ENCODE assay signal across 13 cellular contexts in genomic region chr7:73899731-73900142, GRCh38. TPM values are rescaled to one million over a fixed set of nuclear protein-coding genes. Genes with fewer than 3 reads are reported as not detected.
A peak's percentile ranks its signal among the peaks of the same experiment; 100 is the strongest.
DNase-seq lines count a peak whose midpoint lies in the region; ATAC-seq, FAIRE-seq and TF ChIP-seq lines count a peak whose summit lies in the region.
"Had no signal": no experiment of that assay in that cellular context is flagged by ENCODE, and none has a peak within 500 bp of the region (broad histone marks: within the 10 kb centered on the region; RNA-seq: fewer than 3 reads in every experiment).

No MANE protein-coding gene starts in this region.

- in situ Hi-C loops in HepG2 (cut with HindIII; ENCODE audit: extremely low pct_ligation_motif_present, low pct_unique_long_range_greater_than_20kb): no loop called here

- TF ChIP-seq CTCF in mucosa of descending colon (IDR thresholded peaks at IDR 0.05) (no peak), HepG2 (CRISPR knock-in tag; IDR thresholded peaks at IDR 0.05) (no peak)

- no peak overlapping the region for H2AFZ ChIP-seq in HepG2 (ENCODE audit: low read length)

- H3K36me3 ChIP-seq in mucosa of descending colon (ENCODE audit: low read depth) (no peaks in the 10 kb centered on the region), HepG2 (replicated peaks in 1 of 2; ENCODE audit: control insufficient read depth in 1 of 2, insufficient read depth in 2 of 2, low read length in 2 of 2) (no peaks in the 10 kb centered on the region)

- H3K9ac ChIP-seq in HepG2 (ENCODE audit: insufficient read depth, low read depth, low read length): no peak overlapping the region

- TF ChIP-seq POLR2A in HepG2 (IDR thresholded peaks at IDR 0.05; ENCODE audit: insufficient read depth in 1 of 2, low read depth in 2 of 2, low read length in 2 of 2): no peak

- no peak overlapping the region for H3K27ac ChIP-seq in HepG2 (ENCODE audit: extremely low read length, insufficient read depth, low read length)

- no peak for TF ChIP-seq RAD21 in HepG2 (CRISPR knock-in tag; IDR thresholded peaks at IDR 0.05)

- no TSS peak for BruUV-seq in HepG2 (replicated peaks; lab: Mats Ljungman, UMichigan)

- POLR2A ChIA-PET in HepG2 (lab: Yijun Ruan, JAX): no interaction called here

- TF ChIP-seq EP300 in HepG2 (IDR thresholded peaks at IDR 0.05; ENCODE audit: low read depth in 2 of 2, low read length in 2 of 2) (no peak), HepG2 (CRISPR knock-in tag; IDR thresholded peaks at IDR 0.05; ENCODE audit: borderline replicate concordance) (no peak)

- H3K4me2 ChIP-seq in HepG2 (ENCODE audit: low read depth, low read length): no peak overlapping the region

- H3K9me3 ChIP-seq in mucosa of descending colon: no peaks in the 10 kb centered on the region
- peaks cover 8% of the 10 kb centered on the region for H3K9me3 ChIP-seq in HepG2 (ENCODE audit: low read length)

- H3K4me1 ChIP-seq in mucosa of descending colon (ENCODE audit: low read depth) (no peaks in the 10 kb centered on the region), HepG2 (ENCODE audit: insufficient read depth, low read length) (no peaks in the 10 kb centered on the region)

- WGBS in HepG2 (ENCODE audit: low lambda C conversion rate): 34% methylated on average over 12 of the region's 15 CpGs

- intact Hi-C loops in mucosa of descending colon (cut with DNase I, micrococcal nuclease) (no loop called here), HepG2 (cut with micrococcal nuclease; ENCODE audit: unreplicated experiment) (loop anchor here (10.0 kb wide), 1 partner anchor 55 kb away; no protein-coding TSS in a partner anchor)

- DNase-seq in A172 (ENCODE audit: low spot score) (peak; percentile 92), HT1080 (ENCODE audit: low read depth) (peak; percentile 10), brain pericyte (ENCODE audit: low read depth, low spot score) (peak; percentile 41), mucosa of descending colon (peak; percentile 37 to 74 (median 58)), HepG2 (ENCODE audit: low spot score) (no peak), SKM-1 treated with dmso at 0.1 percent for 144 hours (lab: John Stamatoyannopoulos, UW; ENCODE audit: unreplicated experiment) (no peak)
- no peak for DNase-seq in stimulated activated CD4-positive, alpha-beta T cell treated with anti-CD3 and anti-CD28 coated beads, Interleukin-15, amount 100 ng/mL, for 24 hours
- DNase-seq: C1 segment of cervical spinal cord, NCI-H2029 had no signal

- peaks cover 4 to 30% of the 10 kb centered on the region in 2 experiments; a peak in 4 of 5 replicates for H3K27me3 ChIP-seq in HepG2 (ENCODE audit: control insufficient read depth in 1 of 2, insufficient read depth in 2 of 2, low read length in 2 of 2)

- peak; percentile 53 for ATAC-seq in mucosa of descending colon
- ATAC-seq in HepG2: no peak
- ATAC-seq in HG03354 (IDR thresholded peaks at IDR 0.05; ENCODE audit: poor library complexity, severe bottlenecking, unreplicated experiment): no peak

- no peaks in the 10 kb centered on the region for H3K79me2 ChIP-seq in HepG2 (ENCODE audit: insufficient read depth, low read length)

- no peak for FAIRE-seq in HepG2 (lab: Jason Lieb, UNC)
- FAIRE-seq: endometrium, GM12892 had no signal

- H3K4me3 ChIP-seq in mucosa of descending colon (no peak overlapping the region), HepG2 (replicated peaks in 1 of 3; ENCODE audit: insufficient read depth in 1 of 3, low read depth in 2 of 3, low read length in 3 of 3) (no peak overlapping the region)

- CTCF ChIA-PET in HepG2 (lab: Yijun Ruan, JAX; ENCODE audit: low intra/inter-chr PET ratio, low total read pairs): no interaction called here

- no peaks in the 10 kb centered on the region for H4K20me1 ChIP-seq in HepG2 (ENCODE audit: insufficient read depth, low read length)

TF ChIP-seq in HepG2, 621 proteins besides CTCF, POLR2A, EP300 and RAD21 (continues in another document):
- TF ChIP-seq FOXA3 (CRISPR knock-in tag; IDR thresholded peaks at IDR 0.05) (no peak), ZNF552 (CRISPR knock-in tag; IDR thresholded peaks at IDR 0.05; ENCODE audit: borderline replicate concordance) (no peak)
- TF ChIP-seq, protein P1, sequence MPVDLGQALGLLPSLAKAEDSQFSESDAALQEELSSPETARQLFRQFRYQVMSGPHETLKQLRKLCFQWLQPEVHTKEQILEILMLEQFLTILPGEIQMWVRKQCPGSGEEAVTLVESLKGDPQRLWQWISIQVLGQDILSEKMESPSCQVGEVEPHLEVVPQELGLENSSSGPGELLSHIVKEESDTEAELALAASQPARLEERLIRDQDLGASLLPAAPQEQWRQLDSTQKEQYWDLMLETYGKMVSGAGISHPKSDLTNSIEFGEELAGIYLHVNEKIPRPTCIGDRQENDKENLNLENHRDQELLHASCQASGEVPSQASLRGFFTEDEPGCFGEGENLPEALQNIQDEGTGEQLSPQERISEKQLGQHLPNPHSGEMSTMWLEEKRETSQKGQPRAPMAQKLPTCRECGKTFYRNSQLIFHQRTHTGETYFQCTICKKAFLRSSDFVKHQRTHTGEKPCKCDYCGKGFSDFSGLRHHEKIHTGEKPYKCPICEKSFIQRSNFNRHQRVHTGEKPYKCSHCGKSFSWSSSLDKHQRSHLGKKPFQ (CRISPR knock-in tag; IDR thresholded peaks at IDR 0.05; ENCODE audit: insufficient replicate concordance): no peak

RNA-seq across cellular contexts. Expression of gene TMEM270, which starts 38.8 kb away (rescaled TPM):
- total RNA-seq in A172 (2014; rRNA removed; shearing (Covaris generic)): 0.52 and 1.7 TPM in 2 replicates
- total RNA-seq in HT1080 (2014; rRNA removed; shearing (Covaris generic)): 0.23 TPM in 1 of 2 replicates, not detected in the other
- 0.26 and 0.33 TPM in 2 replicates for polyA plus RNA-seq in HT1080 (2015; cell fraction: cytosol; rRNA removed)
- 0.28 TPM in 1 of 2 replicates, not detected in the other for polyA plus RNA-seq in HT1080 (2015; cell fraction: nucleus; rRNA removed)
- total RNA-seq in mucosa of descending colon: not detected
- not detected in 2 replicates for total RNA-seq in HepG2 (2016; rRNA removed; fragmentation: Illumina TruSeq; extraction: Trizol)
- not detected in 2 replicates for total RNA-seq in HepG2 (2016; cell fraction: cytosol; rRNA removed; fragmentation: Illumina TruSeq; extraction: Trizol; ENCODE audit: low read depth)
- total RNA-seq in HepG2 (2016; cell fraction: insoluble cytoplasmic fraction; rRNA removed; fragmentation: Illumina TruSeq; extraction: Trizol): not detected in 2 replicates
- not detected in 2 replicates for total RNA-seq in HepG2 (2016; cell fraction: membrane; rRNA removed; fragmentation: Illumina TruSeq; extraction: Trizol)
- not detected in 2 replicates for total RNA-seq in HepG2 (2016; cell fraction: nucleus; rRNA removed; fragmentation: Illumina TruSeq; extraction: Trizol)
- polyA plus RNA-seq in HepG2 (2011; rRNA removed): not detected in 2 replicates
- polyA plus RNA-seq in HepG2 (2011; cell fraction: cytosol; rRNA removed): not detected in 2 replicates
- polyA plus RNA-seq in HepG2 (2011; cell fraction: nucleus; rRNA removed): not detected in 2 replicates
- not detected in 2 replicates for polyA plus RNA-seq in HepG2 (2012)
- not detected in 2 replicates for polyA plus RNA-seq in HepG2 (2016; cell fraction: cytosol; fragmentation: Illumina TruSeq; extraction: Trizol; ENCODE audit: low read depth)
- not detected in 2 replicates for polyA plus RNA-seq in HepG2 (2016; cell fraction: insoluble cytoplasmic fraction; fragmentation: Illumina TruSeq; extraction: Trizol; ENCODE audit: low read depth)
- not detected in 2 replicates for polyA plus RNA-seq in HepG2 (2016; cell fraction: membrane; fragmentation: Illumina TruSeq; extraction: Trizol; ENCODE audit: low read depth)
- polyA plus RNA-seq in HepG2 (2016; cell fraction: nucleus; fragmentation: Illumina TruSeq; extraction: Trizol; ENCODE audit: insufficient read depth, low read depth): not detected in 2 replicates
- 1.4 TPM in 1 of 2 replicates, not detected in the other for polyA minus RNA-seq in HepG2 (2011; rRNA and poly(A)+ RNA removed; ENCODE audit: low replicate concordance)
- not detected in 2 replicates for polyA minus RNA-seq in HepG2 (2011; cell fraction: cytosol; rRNA and poly(A)+ RNA removed)
- polyA minus RNA-seq in HepG2 (2011; cell fraction: nucleus; rRNA and poly(A)+ RNA removed): not detected in 2 replicates
- total RNA-seq: temporal lobe had no signal

RNA-seq across cellular contexts. Expression of gene METTL27, which starts 57.4 kb away (rescaled TPM):
- total RNA-seq in A172 (2014; rRNA removed; shearing (Covaris generic)): 2.3 and 3.1 TPM in 2 replicates
- total RNA-seq in HT1080 (2014; rRNA removed; shearing (Covaris generic)): 14.4 and 22.2 TPM in 2 replicates
- 43.5 and 48.3 TPM in 2 replicates for polyA plus RNA-seq in HT1080 (2015; cell fraction: cytosol; rRNA removed)
- polyA plus RNA-seq in HT1080 (2015; cell fraction: nucleus; rRNA removed): 28.3 and 29.3 TPM in 2 replicates
- 1 to 10 TPM; 1.6 to 4.6 (median 2.4) TPM for total RNA-seq in mucosa of descending colon
- 1.2 and 2.0 TPM in 2 replicates for total RNA-seq in HepG2 (2016; rRNA removed; fragmentation: Illumina TruSeq; extraction: Trizol)
- total RNA-seq in HepG2 (2016; cell fraction: cytosol; rRNA removed; fragmentation: Illumina TruSeq; extraction: Trizol; ENCODE audit: low read depth): 0.88 and 1.1 TPM in 2 replicates
- total RNA-seq in HepG2 (2016; cell fraction: insoluble cytoplasmic fraction; rRNA removed; fragmentation: Illumina TruSeq; extraction: Trizol): 1.3 and 1.7 TPM in 2 replicates
- total RNA-seq in HepG2 (2016; cell fraction: membrane; rRNA removed; fragmentation: Illumina TruSeq; extraction: Trizol): 0.77 and 1.5 TPM in 2 replicates
- total RNA-seq in HepG2 (2016; cell fraction: nucleus; rRNA removed; fragmentation: Illumina TruSeq; extraction: Trizol): 0.60 and 0.99 TPM in 2 replicates
- 3.0 and 3.6 TPM in 2 replicates for polyA plus RNA-seq in HepG2 (2011; rRNA removed)
- 1.5 and 4.7 TPM in 2 replicates for polyA plus RNA-seq in HepG2 (2011; cell fraction: cytosol; rRNA removed)
- 3.3 and 4.0 TPM in 2 replicates for polyA plus RNA-seq in HepG2 (2011; cell fraction: nucleus; rRNA removed)
- polyA plus RNA-seq in HepG2 (2012): 1.8 and 2.3 TPM in 2 replicates
- polyA plus RNA-seq in HepG2 (2016; cell fraction: cytosol; fragmentation: Illumina TruSeq; extraction: Trizol; ENCODE audit: low read depth): 1.4 and 1.7 TPM in 2 replicates
- 0.83 and 1.6 TPM in 2 replicates for polyA plus RNA-seq in HepG2 (2016; cell fraction: insoluble cytoplasmic fraction; fragmentation: Illumina TruSeq; extraction: Trizol; ENCODE audit: low read depth)
- polyA plus RNA-seq in HepG2 (2016; cell fraction: membrane; fragmentation: Illumina TruSeq; extraction: Trizol; ENCODE audit: low read depth): 0.92 and 1.7 TPM in 2 replicates
- 1.5 and 1.8 TPM in 2 replicates for polyA plus RNA-seq in HepG2 (2016; cell fraction: nucleus; fragmentation: Illumina TruSeq; extraction: Trizol; ENCODE audit: insufficient read depth, low read depth)
- 3.6 and 5.4 TPM in 2 replicates for polyA minus RNA-seq in HepG2 (2011; rRNA and poly(A)+ RNA removed; ENCODE audit: low replicate concordance)
- 0.69 and 0.70 TPM in 2 replicates for polyA minus RNA-seq in HepG2 (2011; cell fraction: cytosol; rRNA and poly(A)+ RNA removed)
- polyA minus RNA-seq in HepG2 (2011; cell fraction: nucleus; rRNA and poly(A)+ RNA removed): 2.1 and 3.7 TPM in 2 replicates

Comparison
In these comparisons a context has a peak if more than half of its experiments do, and no peak if none do; other contexts are left out.
1. DNase-seq: peak in A172 (single experiment), HT1080 (single experiment), brain pericyte (single experiment) and mucosa of descending colon (3 of 3); none in HepG2 (single experiment), stimulated activated CD4-positive, alpha-beta T cell treated with anti-CD3 and anti-CD28 coated beads, Interleukin-15, amount 100 ng/mL, for 24 hours (single experiment) and SKM-1 treated with dmso at 0.1 percent for 144 hours (single experiment).